24 cellular contexts compared by ENCODE assay signal in genomic region chr13:111492341-111492945, GRCh38.
"Had no signal": no experiment of that assay in that cellular context is flagged by ENCODE, and none has a peak within 500 bp of the region (broad histone marks: within the 10 kb centered on the region; RNA-seq: fewer than 3 reads in every experiment).

No MANE protein-coding gene starts in this region.

- H3K27ac Mint-ChIP-seq: naive thymus-derived CD4-positive, alpha-beta T cell; nephron; neural progenitor cell; stimulated activated naive B cell treated with anti-CD40 and anti-IgM and Interleukin-4, amounts not matched to agents 10 μg/mL and 1 μg/mL and 100 μg/mL, for 72 hours; stimulated activated naive CD8-positive, alpha-beta T cell treated with anti-CD3 and anti-CD28 coated beads, Interleukin-15, Interleukin-2, amounts not matched to agents 100 ng/mL and 50 ng/mL, for 24 hours had no signal

- H3K4me3 ChIP-seq: coronary artery, esophagus muscularis mucosa, gastroesophageal sphincter, heart left ventricle, hepatocyte, left lung, neural progenitor cell, psoas muscle, suprapubic skin had no signal

- H3K27ac ChIP-seq: coronary artery, esophagus muscularis mucosa, foreskin keratinocyte, gastroesophageal sphincter, heart left ventricle, hepatocyte, left lung, neural progenitor cell, psoas muscle, suprapubic skin had no signal

- H3K27me3 ChIP-seq: foreskin keratinocyte, hepatocyte, neural progenitor cell, suprapubic skin had no signal

- ATAC-seq: foreskin keratinocyte; gastroesophageal sphincter; heart left ventricle; left cardiac atrium; left lung; naive thymus-derived CD4-positive, alpha-beta T cell; psoas muscle; right cardiac atrium; stimulated activated naive B cell treated with anti-CD40 and anti-IgM and Interleukin-4, amounts not matched to agents 10 μg/mL and 1 μg/mL and 100 μg/mL, for 72 hours had no signal

- H3K27me3 Mint-ChIP-seq: stimulated activated naive CD8-positive, alpha-beta T cell treated with anti-CD3 and anti-CD28 coated beads, Interleukin-15, Interleukin-2, amounts not matched to agents 100 ng/mL and 50 ng/mL, for 24 hours had no signal

- H3K4me1 ChIP-seq: esophagus muscularis mucosa, foreskin keratinocyte, gastroesophageal sphincter, heart left ventricle, left lung, neural progenitor cell, psoas muscle, suprapubic skin had no signal

- H3K4me3 Mint-ChIP-seq: naive thymus-derived CD4-positive, alpha-beta T cell; nephron; neural progenitor cell; stimulated activated naive B cell treated with anti-CD40 and anti-IgM and Interleukin-4, amounts not matched to agents 10 μg/mL and 1 μg/mL and 100 μg/mL, for 72 hours; stimulated activated naive CD8-positive, alpha-beta T cell treated with anti-CD3 and anti-CD28 coated beads, Interleukin-15, Interleukin-2, amounts not matched to agents 100 ng/mL and 50 ng/mL, for 24 hours had no signal

- H3K9me3 ChIP-seq: suprapubic skin had no signal

- H3K36me3 Mint-ChIP-seq: naive thymus-derived CD4-positive, alpha-beta T cell; neural progenitor cell; stimulated activated naive B cell treated with anti-CD40 and anti-IgM and Interleukin-4, amounts not matched to agents 10 μg/mL and 1 μg/mL and 100 μg/mL, for 72 hours had no signal

- H3K4me1 Mint-ChIP-seq: naive thymus-derived CD4-positive, alpha-beta T cell; nephron; neural progenitor cell; stimulated activated naive B cell treated with anti-CD40 and anti-IgM and Interleukin-4, amounts not matched to agents 10 μg/mL and 1 μg/mL and 100 μg/mL, for 72 hours had no signal

- DNase-seq: dermis blood vessel endothelial cell; effector memory CD4-positive, alpha-beta T cell; foreskin keratinocyte; heart left ventricle; left cardiac atrium; mesenchymal stem cell; midbrain; naive thymus-derived CD4-positive, alpha-beta T cell; psoas muscle; right cardiac atrium; small intestine; stimulated activated CD4-positive, alpha-beta T cell treated with anti-CD3 and anti-CD28 coated beads, Interleukin-15, amount 100 ng/mL, for 24 hours; stimulated activated CD4-positive, alpha-beta T cell treated with anti-CD3 and anti-CD28 coated beads, Interleukin-2, amount 100 ng/mL, for 48 hours; stimulated activated naive B cell treated with anti-CD40 and anti-IgM and Interleukin-4, amounts not matched to agents 10 μg/mL and 1 μg/mL and 100 μg/mL, for 72 hours; trophoblast cell had no signal

- H3K36me3 ChIP-seq: esophagus muscularis mucosa, gastroesophageal sphincter, heart left ventricle, left lung, neural progenitor cell, suprapubic skin had no signal
